In the genomic region with DNA sequence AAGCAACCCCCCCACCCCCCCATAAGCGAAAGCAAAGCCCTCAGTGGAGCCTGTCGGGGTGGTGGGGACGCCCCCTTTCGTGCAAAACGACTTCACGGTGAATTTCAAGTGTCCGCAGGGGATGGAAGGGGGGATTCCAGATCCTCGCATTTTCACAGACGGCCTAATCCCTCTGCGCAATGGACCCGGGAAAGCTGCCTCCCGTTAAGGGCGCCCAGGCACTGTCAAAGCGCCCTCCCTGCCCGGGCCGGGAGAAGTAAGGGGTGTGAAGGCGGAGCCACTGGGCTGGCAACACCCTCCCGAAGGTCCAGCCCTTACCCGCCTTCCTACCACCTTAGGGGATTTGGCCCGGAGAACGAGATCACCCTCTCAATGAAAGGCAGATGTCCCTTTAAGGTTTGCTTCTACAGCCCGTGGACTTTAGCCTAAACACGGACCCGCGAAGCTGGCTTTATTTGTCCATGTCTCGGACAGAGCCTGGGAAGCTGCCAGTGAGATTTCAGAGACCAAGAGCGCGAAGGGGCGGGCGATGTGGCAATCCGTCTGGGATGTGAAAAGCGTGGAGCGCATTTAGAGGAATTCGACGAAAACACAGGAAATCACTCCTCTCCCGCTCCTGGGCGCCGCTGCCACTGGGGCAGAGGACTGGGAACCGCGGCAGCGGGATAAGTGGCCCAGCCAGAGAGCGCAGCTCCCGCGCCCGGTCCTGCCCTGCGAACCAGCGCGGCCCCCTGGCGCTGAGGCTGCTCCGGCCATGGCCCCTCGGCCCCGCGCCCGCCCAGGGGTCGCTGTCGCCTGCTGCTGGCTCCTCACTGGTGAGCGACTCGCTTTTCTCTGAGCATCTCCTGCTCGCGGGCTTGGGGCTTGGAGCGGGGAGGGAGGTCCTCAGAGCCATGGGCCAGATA, we compare ENCODE assay signal across 8 cellular contexts.
DNase-seq lines count a peak whose midpoint lies in the region; ATAC-seq and TF ChIP-seq lines count a peak whose summit lies in the region.

Gene ITGA1 (plus strand): TSS at position 317 of the 905 bp plus-strand sequence. CDS start 438 bp downstream, at position 755.
Gene PELO (plus strand): TSS at position 317 of the 905 bp plus-strand sequence. CDS start 12,479 bp downstream, outside the sequence.

- TF ChIP-seq CTCF in GM13976 (IDR thresholded peaks at IDR 0.05; ENCODE audit: borderline replicate concordance, control extremely low read depth, extremely low read depth, insufficient read depth, missing control alignments) (peak; percentile 74), epithelial cell of esophagus (IDR thresholded peaks at IDR 0.05; ENCODE audit: insufficient read depth, low read depth, low read length, missing control alignments) (no peak)

- DNase-seq in 8988T: peak; percentile 37
- peak; percentile 62 for DNase-seq in GM13976 (ENCODE audit: low spot score)
- DNase-seq in NCI-H2227 treated with DMSO at 0.1 percent for 48 hours (lab: John Stamatoyannopoulos, UW): peak; percentile 86
- peak; percentile 55 for DNase-seq in activated T-cell treated with anti-CD3 and anti-CD28 coated beads for 24 hours (ENCODE audit: low read depth)
- DNase-seq in epithelial cell of esophagus (ENCODE audit: low read depth): peak; percentile 63
- DNase-seq in midbrain (lab: John Stamatoyannopoulos, UW): peak; percentile 27
- DNase-seq in stimulated activated naive CD4-positive, alpha-beta T cell (lab: John Stamatoyannopoulos, UW): peak in 5 of 6 experiments; percentile 18 to 62 (median 58)

- H3K4me3 ChIP-seq in epithelial cell of esophagus (ENCODE audit: low read length): peak within 1 kb of the TSS; percentile 58

- ATAC-seq in HG02852 (IDR thresholded peaks at IDR 0.05; ENCODE audit: unreplicated experiment): peak; percentile 77

- in situ Hi-C loops in GM13976 (cut with MboI; ENCODE audit: low sequenced_read_pairs, unreplicated experiment): no loop called here

Comparison
In these comparisons a context has a peak if more than half of its experiments do, and no peak if none do; other contexts are left out.
1. Peak in every context shown above with its lines: DNase-seq, ATAC-seq and H3K4me3 ChIP-seq.
2. DNase-seq: peak in every context shown above with its lines; median percentile 86 in NCI-H2227 treated with DMSO at 0.1 percent for 48 hours; 63 in epithelial cell of esophagus; 62 in GM13976; 58 in stimulated activated naive CD4-positive, alpha-beta T cell; 55 in activated T-cell treated with anti-CD3 and anti-CD28 coated beads for 24 hours; 37 in 8988T; 27 in midbrain.